20 cellular contexts compared by ENCODE assay signal in genomic region chr17:80427366-80428282, GRCh38. TPM values are rescaled to one million over a fixed set of nuclear protein-coding genes. Genes with fewer than 3 reads are reported as not detected.
DNase-seq lines count a peak whose midpoint lies in the region; ATAC-seq and TF ChIP-seq lines count a peak whose summit lies in the region.
"Had no signal": no experiment of that assay in that cellular context is flagged by ENCODE, and none has a peak within 500 bp of the region (broad histone marks: within the 10 kb centered on the region; RNA-seq: fewer than 3 reads in every experiment).

No MANE protein-coding gene starts in this region.

- H3K27me3 Mint-ChIP-seq in chondrocyte (ENCODE audit: low read depth), result no peaks in the 10 kb centered on the region
- H3K27me3 Mint-ChIP-seq: activated naive CD8-positive, alpha-beta T cell treated with anti-CD3 and anti-CD28 coated beads, Interleukin-2, amount 10 ng/mL, durations not matched to agents 7 days and 5 days; CD4-positive, CD25-positive, alpha-beta regulatory T cell; naive thymus-derived CD4-positive, alpha-beta T cell had no signal

- no peaks in the 10 kb centered on the region for H3K9me3 Mint-ChIP-seq in chondrocyte (ENCODE audit: low read depth)
- H3K9me3 Mint-ChIP-seq: activated naive CD8-positive, alpha-beta T cell treated with anti-CD3 and anti-CD28 coated beads, Interleukin-2, amount 10 ng/mL, durations not matched to agents 7 days and 5 days; CD4-positive, CD25-positive, alpha-beta regulatory T cell; mesothelial cell of epicardium; naive thymus-derived CD4-positive, alpha-beta T cell; stimulated activated effector memory CD8-positive, alpha-beta T cell treated with anti-CD3 and anti-CD28 coated beads, Interleukin-12 subunit alpha, Interleukin-12 subunit beta, amount 100 ng/mL, for 72 hours had no signal

- H3K36me3 ChIP-seq in DND-41 (ENCODE audit: insufficient read depth, low read length) (no peaks in the 10 kb centered on the region), Loucy (ENCODE audit: insufficient read depth, low read length) (no peaks in the 10 kb centered on the region)
- H3K36me3 ChIP-seq: pancreas, upper lobe of right lung had no signal

- H3K4me2 ChIP-seq in DND-41 (ENCODE audit: insufficient read depth, low read length) (no peak overlapping the region), Loucy (ENCODE audit: low read depth, low read length, poor library complexity, severe bottlenecking) (peak overlapping the region; percentile 49)

- H4K20me1 ChIP-seq in DND-41 (ENCODE audit: insufficient read depth, low read length), result no peaks in the 10 kb centered on the region
- no peaks in the 10 kb centered on the region for H4K20me1 ChIP-seq in Loucy (ENCODE audit: insufficient read depth, low read length, poor library complexity, severe bottlenecking)

- TF ChIP-seq CTCF in DND-41 (IDR thresholded peaks at IDR 0.05; ENCODE audit: borderline replicate concordance, extremely low read depth, low read length, poor library complexity, severe bottlenecking) (no peak), Loucy (conservative IDR thresholded peaks at IDR 0.05; ENCODE audit: low read length) (no peak), chondrocyte (IDR thresholded peaks at IDR 0.05) (no peak)

- no peak overlapping the region for H3K9ac ChIP-seq in DND-41 (ENCODE audit: low read depth, low read length)
- H3K9ac ChIP-seq in Loucy (ENCODE audit: low read depth, low read length, poor library complexity, severe bottlenecking), result no peak overlapping the region

- H3K27ac Mint-ChIP-seq in chondrocyte (ENCODE audit: unreplicated experiment), result no peak overlapping the region
- H3K27ac Mint-ChIP-seq: activated naive CD8-positive, alpha-beta T cell treated with anti-CD3 and anti-CD28 coated beads, Interleukin-2, amount 10 ng/mL, durations not matched to agents 7 days and 5 days; mesothelial cell of epicardium had no signal

- intact Hi-C loops in posterior vena cava (cut with DNase I), result loop anchor here (1.0 to 10.0 kb wide), 5 partner anchors 25 to 677 kb away; no protein-coding TSS in a partner anchor

- H3K9me3 ChIP-seq in DND-41 (ENCODE audit: insufficient read depth, low read length, severe bottlenecking) (no peaks in the 10 kb centered on the region), Loucy (ENCODE audit: insufficient read depth, low read depth, low read length) (no peaks in the 10 kb centered on the region)
- H3K9me3 ChIP-seq: ascending aorta, pancreas, upper lobe of right lung had no signal

- H3K4me3 Mint-ChIP-seq in chondrocyte (ENCODE audit: unreplicated experiment), result no peak overlapping the region
- H3K4me3 Mint-ChIP-seq: activated naive CD8-positive, alpha-beta T cell treated with anti-CD3 and anti-CD28 coated beads, Interleukin-2, amount 10 ng/mL, durations not matched to agents 7 days and 5 days; CD4-positive, CD25-positive, alpha-beta regulatory T cell; mesothelial cell of epicardium had no signal

- peaks cover 2% of the 10 kb centered on the region for H3K36me3 Mint-ChIP-seq in chondrocyte (ENCODE audit: low read depth)
- H3K36me3 Mint-ChIP-seq: activated naive CD8-positive, alpha-beta T cell treated with anti-CD3 and anti-CD28 coated beads, Interleukin-2, amount 10 ng/mL, durations not matched to agents 7 days and 5 days; CD4-positive, CD25-positive, alpha-beta regulatory T cell; mesothelial cell of epicardium; naive thymus-derived CD4-positive, alpha-beta T cell; stimulated activated effector memory CD8-positive, alpha-beta T cell treated with anti-CD3 and anti-CD28 coated beads, Interleukin-12 subunit alpha, Interleukin-12 subunit beta, amount 100 ng/mL, for 72 hours had no signal

- H3K4me3 ChIP-seq in DND-41 (ENCODE audit: low read depth in 1 of 2, low read length in 2 of 2), result no peak overlapping the region
- H3K4me3 ChIP-seq in Loucy (ENCODE audit: low read length, poor library complexity, severe bottlenecking), result no peak overlapping the region
- H3K4me3 ChIP-seq: ascending aorta, pancreas, upper lobe of right lung had no signal

- DNase-seq in DND-41, result no peak
- DNase-seq in chondrocyte (ENCODE audit: low spot score), result peak; percentile 89
- peak; percentile 78 for DNase-seq in posterior vena cava (ENCODE audit: low spot score)
- DNase-seq in DMS79 treated with DMSO at 0.1 percent for 48 hours (lab: John Stamatoyannopoulos, UW), result no peak
- no peak for DNase-seq in dermis blood vessel endothelial cell
- DNase-seq: NCI-H1417 treated with DMSO at 0.1 percent for 48 hours, NCI-H2081 treated with DMSO at 0.1 percent for 48 hours had no signal

- ATAC-seq in DND-41 (ENCODE audit: insufficient read depth, low read depth) (no peak), GM19452 (IDR thresholded peaks at IDR 0.05; ENCODE audit: unreplicated experiment) (no peak)

- H3K4me1 ChIP-seq in DND-41 (ENCODE audit: insufficient read depth, low read length) (peaks cover 7% of the 10 kb centered on the region), Loucy (ENCODE audit: insufficient read depth, low read length, poor library complexity, severe bottlenecking) (peaks cover 25% of the 10 kb centered on the region)

- H3K4me1 Mint-ChIP-seq in chondrocyte (ENCODE audit: low read depth), result no peaks in the 10 kb centered on the region
- H3K4me1 Mint-ChIP-seq: mesothelial cell of epicardium had no signal

- no peaks in the 10 kb centered on the region for H3F3A ChIP-seq in Loucy (ENCODE audit: low read depth)

- H2AFZ ChIP-seq in DND-41 (ENCODE audit: low read depth, low read length) (peak overlapping the region; percentile 16; the same call in 1 of the 2 replicates), Loucy (ENCODE audit: low read length) (no peak overlapping the region)

- H3K27me3 ChIP-seq in DND-41 (ENCODE audit: insufficient read depth, low read length, poor library complexity), result no peaks in the 10 kb centered on the region
- no peaks in the 10 kb centered on the region for H3K27me3 ChIP-seq in Loucy (ENCODE audit: insufficient read depth, low read length, poor library complexity, severe bottlenecking)
- H3K27me3 ChIP-seq: ascending aorta, dorsolateral prefrontal cortex, pancreas, upper lobe of right lung had no signal

- no peaks in the 10 kb centered on the region for H3K9me2 ChIP-seq in Loucy (replicated peaks; ENCODE audit: low read depth, low read length)

- 0 out of 2 replicates have a peak overlapping the region, but pooled peaks have one; percentile 26 for H3K27ac ChIP-seq in DND-41 (ENCODE audit: low read length)
- H3K27ac ChIP-seq: ascending aorta, pancreas, upper lobe of right lung had no signal

- H3K79me2 ChIP-seq in DND-41 (ENCODE audit: insufficient read depth, low read length), result no peaks in the 10 kb centered on the region
- H3K79me2 ChIP-seq in Loucy (ENCODE audit: insufficient read depth, low read length), result no peaks in the 10 kb centered on the region

RNA-seq across cellular contexts. Expression of gene ENDOV, which starts 12.7 kb away (rescaled TPM):
- total RNA-seq in chondrocyte, result 22.8 to 32.5 TPM (median 27.0 TPM) in 3 replicates
- 10 to 100 TPM; 14.1 to 15.5 TPM for total RNA-seq in posterior vena cava
- total RNA-seq in dermis blood vessel endothelial cell, result 19.5 and 27.6 TPM in 2 replicates

RNA-seq across cellular contexts. Expression of gene NPTX1, which starts 48.8 kb away (rescaled TPM):
- 16.1 to 20.3 TPM (median 16.5 TPM) in 3 replicates for total RNA-seq in chondrocyte
- total RNA-seq in posterior vena cava, result under 1 TPM; 0.14 to 0.37 TPM
- under 0.01 and 0.23 TPM in 2 replicates for total RNA-seq in dermis blood vessel endothelial cell
- total RNA-seq: ascending aorta, endothelial cell of umbilical vein, right cardiac atrium had no signal

Comparison
In these comparisons a context has a peak if more than half of its experiments do, and no peak if none do; other contexts are left out.
1. DNase-seq: peak in chondrocyte (single experiment) and posterior vena cava (single experiment); none in DND-41 (single experiment), DMS79 treated with DMSO at 0.1 percent for 48 hours (single experiment) and dermis blood vessel endothelial cell (single experiment).
2. RNA of gene NPTX1, which starts 48.8 kb away (total RNA-seq): 16.1 to 20.3 TPM in chondrocyte; 0.14 to 0.37 TPM in posterior vena cava and under 0.01 to 0.23 TPM in dermis blood vessel endothelial cell; every median in the first group is over 10 times any median in the second.